ENCODE assay signal across 14 cellular contexts in genomic region chr17:47806026-47806912, GRCh38. TPM values are rescaled to one million over a fixed set of nuclear protein-coding genes. Genes with fewer than 3 reads are reported as not detected.
"Had no signal": no experiment of that assay in that cellular context is flagged by ENCODE, and none has a peak within 500 bp of the region (broad histone marks: within the 10 kb centered on the region; RNA-seq: fewer than 3 reads in every experiment).

No MANE protein-coding gene starts in this region.

- H3K4me3 ChIP-seq: dorsolateral prefrontal cortex, hepatocyte, tibial nerve had no signal

- H3K4me2 ChIP-seq: hepatocyte had no signal

- H3K9me3 ChIP-seq: tibial nerve had no signal

- H3K4me3 Mint-ChIP-seq: activated B cell treated with CpG ODN at 0.5 μM for 24 hours; activated naive CD4-positive, alpha-beta T cell treated with anti-CD3 and anti-CD28 coated beads for 36 hours; activated T-helper 1 cell treated with anti-CD3 and anti-CD28 coated beads, Interleukin-12 subunit alpha, Interleukin-12 subunit beta, Interleukin-2, Interleukin-4 antibody, amounts not matched to agents 30 ng/mL and 10 ng/mL and 1 ng/mL, durations not matched to agents 14 hours and 24 hours and 36 hours; stimulated activated effector memory CD8-positive, alpha-beta T cell treated with anti-CD3 and anti-CD28 coated beads, Interleukin-12 subunit alpha, Interleukin-12 subunit beta, amount 100 ng/mL, for 72 hours had no signal

- H3K27ac Mint-ChIP-seq: activated B cell treated with CpG ODN at 0.5 μM for 24 hours; activated naive CD4-positive, alpha-beta T cell treated with anti-CD3 and anti-CD28 coated beads for 36 hours; activated T-helper 1 cell treated with anti-CD3 and anti-CD28 coated beads, Interleukin-12 subunit alpha, Interleukin-12 subunit beta, Interleukin-2, Interleukin-4 antibody, amounts not matched to agents 30 ng/mL and 10 ng/mL and 1 ng/mL, durations not matched to agents 14 hours and 24 hours and 36 hours had no signal

- H3K9me3 Mint-ChIP-seq: activated B cell treated with CpG ODN at 0.5 μM for 24 hours; activated naive CD4-positive, alpha-beta T cell treated with anti-CD3 and anti-CD28 coated beads for 36 hours; activated T-helper 1 cell treated with anti-CD3 and anti-CD28 coated beads, Interleukin-12 subunit alpha, Interleukin-12 subunit beta, Interleukin-2, Interleukin-4 antibody, amounts not matched to agents 30 ng/mL and 10 ng/mL and 1 ng/mL, durations not matched to agents 14 hours and 24 hours and 36 hours; stimulated activated effector memory CD8-positive, alpha-beta T cell treated with anti-CD3 and anti-CD28 coated beads, Interleukin-12 subunit alpha, Interleukin-12 subunit beta, amount 100 ng/mL, for 72 hours had no signal

- H3K27ac ChIP-seq: dorsolateral prefrontal cortex, hepatocyte, tibial nerve had no signal

- ATAC-seq: esophagus mucosa; stimulated activated effector memory CD8-positive, alpha-beta T cell treated with anti-CD3 and anti-CD28 coated beads, Interleukin-12 subunit alpha, Interleukin-12 subunit beta, amount 100 ng/mL, for 72 hours had no signal

- DNase-seq: activated B cell treated with CpG ODN at 0.5 μM for 24 hours; activated CD4-positive, alpha-beta T cell treated with anti-CD3 and anti-CD28 coated beads for 48 hours; activated naive CD4-positive, alpha-beta T cell treated with anti-CD3 and anti-CD28 coated beads for 36 hours; mesenchymal stem cell had no signal

- H3K27me3 Mint-ChIP-seq: activated B cell treated with CpG ODN at 0.5 μM for 24 hours had no signal

- H3K79me2 ChIP-seq: hepatocyte had no signal

- H3K27me3 ChIP-seq: dorsolateral prefrontal cortex, hepatocyte, tibial nerve had no signal

- H3K4me1 Mint-ChIP-seq: activated B cell treated with CpG ODN at 0.5 μM for 24 hours had no signal

- H2AFZ ChIP-seq: hepatocyte had no signal

RNA-seq across cellular contexts. Expression of gene LRRC46, which starts 25.2 kb away (rescaled TPM):
- total RNA-seq: bronchial epithelial cell, hepatocyte, osteoblast, pulmonary artery endothelial cell had no signal

RNA-seq across cellular contexts. Expression of gene SP6, which starts 44.7 kb away (rescaled TPM):
- total RNA-seq: T-helper 2 cell treated with Interferon-gamma antibody and Interleukin-4, amounts not matched to agents 100 ng/mL and 5 ng/mL, for 36 hours had no signal
